Comparison of ENCODE assay signal across 9 cellular contexts in the genomic region with DNA sequence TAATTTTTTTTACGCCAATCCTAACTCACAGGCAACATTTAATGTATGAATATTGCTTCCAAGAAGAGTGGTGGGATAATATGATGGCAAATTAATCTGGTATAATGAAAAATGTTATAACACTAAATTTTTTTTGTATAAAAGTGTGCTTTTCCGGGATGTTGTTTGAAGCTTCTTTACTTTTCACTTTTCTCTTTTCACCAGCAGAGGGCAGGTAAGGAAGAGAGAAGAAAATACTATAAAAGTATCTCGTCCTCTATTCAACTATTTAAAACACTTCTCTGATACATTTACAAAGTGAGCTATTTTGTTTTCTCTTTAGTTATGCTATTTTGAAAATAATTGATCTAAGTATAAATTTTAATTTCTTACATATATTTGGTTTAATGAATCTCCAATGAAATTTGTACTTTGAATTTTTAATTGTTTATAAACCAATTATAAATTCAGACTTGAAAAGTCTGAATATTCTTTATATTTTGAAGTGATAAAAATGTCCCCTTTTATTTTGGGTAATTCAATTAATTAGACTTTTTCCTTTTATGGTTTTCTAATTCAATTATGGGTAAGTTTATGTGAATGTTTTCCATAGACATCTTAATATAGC. TPM values are rescaled to one million over a fixed set of nuclear protein-coding genes. Genes with fewer than 3 reads are reported as not detected.
DNase-seq lines count a peak whose midpoint lies in the region; ATAC-seq and TF ChIP-seq lines count a peak whose summit lies in the region.
"Had no signal": no experiment of that assay in that cellular context is flagged by ENCODE, and none has a peak within 500 bp of the region (broad histone marks: within the 10 kb centered on the region; RNA-seq: fewer than 3 reads in every experiment).

No MANE protein-coding gene starts in this region.

- H3K4me1 ChIP-seq in hepatocyte (ENCODE audit: insufficient read depth): no peaks in the 10 kb centered on the region

- H3K4me3 ChIP-seq in GM06990 (replicated peaks; ENCODE audit: low read depth, low read length) (no peak overlapping the region), hepatocyte (no peak overlapping the region)
- H3K4me3 ChIP-seq: skin epidermis had no signal

- no peaks in the 10 kb centered on the region for H3K9me3 ChIP-seq in hepatocyte (ENCODE audit: low read depth)

- H3K4me2 ChIP-seq in hepatocyte: no peak overlapping the region

- intact Hi-C loops in activated CD4-positive, alpha-beta T cell treated with anti-CD3 and anti-CD28 coated beads, Interleukin-2, amount 10 ng/mL, durations not matched to agents 24 days and 14 days (cut with micrococcal nuclease): loop anchor here (1.0 kb wide), 1 partner anchor 694 kb away; no protein-coding TSS in a partner anchor

- no peak overlapping the region for H2AFZ ChIP-seq in hepatocyte

- TF ChIP-seq CTCF in GM06990 (IDR thresholded peaks at IDR 0.05; ENCODE audit: insufficient read depth, low read length, poor library complexity, severe bottlenecking) (peak; percentile 51), hepatocyte (IDR thresholded peaks at IDR 0.05; ENCODE audit: poor library complexity) (peak; percentile 74)

- H3K9me3 Mint-ChIP-seq in stimulated activated memory B cell treated with anti-CD40 and anti-IgM and Interleukin-4, amounts not matched to agents 10 μg/mL and 1 μg/mL and 100 μg/mL, for 72 hours: no peaks in the 10 kb centered on the region
- H3K9me3 Mint-ChIP-seq in activated naive CD8-positive, alpha-beta T cell treated with anti-CD3 and anti-CD28 coated beads, Interleukin-2, amount 50 U/mL, for 24 hours: peaks cover 8% of the 10 kb centered on the region
- no peaks in the 10 kb centered on the region for H3K9me3 Mint-ChIP-seq in activated CD4-positive, alpha-beta T cell treated with anti-CD3 and anti-CD28 coated beads, Interleukin-2, amount 10 ng/mL, durations not matched to agents 24 days and 14 days

- H3K27me3 Mint-ChIP-seq in stimulated activated memory B cell treated with anti-CD40 and anti-IgM and Interleukin-4, amounts not matched to agents 10 μg/mL and 1 μg/mL and 100 μg/mL, for 72 hours: no peaks in the 10 kb centered on the region
- no peaks in the 10 kb centered on the region for H3K27me3 Mint-ChIP-seq in activated naive CD8-positive, alpha-beta T cell treated with anti-CD3 and anti-CD28 coated beads, Interleukin-2, amount 50 U/mL, for 24 hours
- H3K27me3 Mint-ChIP-seq in activated CD4-positive, alpha-beta T cell treated with anti-CD3 and anti-CD28 coated beads, Interleukin-2, amount 10 ng/mL, durations not matched to agents 24 days and 14 days: no peaks in the 10 kb centered on the region

- H4K20me1 ChIP-seq in hepatocyte (ENCODE audit: insufficient read depth, poor library complexity, severe bottlenecking): no peaks in the 10 kb centered on the region

- WGBS in hepatocyte (ENCODE audit: low lambda C conversion rate, missing lambda C conversion rate): 32% methylated on average over 3 of the region's 3 CpGs

- no peak overlapping the region for H3K4me3 Mint-ChIP-seq in stimulated activated memory B cell treated with anti-CD40 and anti-IgM and Interleukin-4, amounts not matched to agents 10 μg/mL and 1 μg/mL and 100 μg/mL, for 72 hours
- no peak overlapping the region for H3K4me3 Mint-ChIP-seq in activated naive CD8-positive, alpha-beta T cell treated with anti-CD3 and anti-CD28 coated beads, Interleukin-2, amount 50 U/mL, for 24 hours
- no peak overlapping the region for H3K4me3 Mint-ChIP-seq in activated CD4-positive, alpha-beta T cell treated with anti-CD3 and anti-CD28 coated beads, Interleukin-2, amount 10 ng/mL, durations not matched to agents 24 days and 14 days

- H3K9me2 ChIP-seq in hepatocyte (replicated peaks; ENCODE audit: insufficient read depth): no peaks in the 10 kb centered on the region

- no peaks in the 10 kb centered on the region for H3K36me3 Mint-ChIP-seq in stimulated activated memory B cell treated with anti-CD40 and anti-IgM and Interleukin-4, amounts not matched to agents 10 μg/mL and 1 μg/mL and 100 μg/mL, for 72 hours
- H3K36me3 Mint-ChIP-seq in activated naive CD8-positive, alpha-beta T cell treated with anti-CD3 and anti-CD28 coated beads, Interleukin-2, amount 50 U/mL, for 24 hours (ENCODE audit: low read depth): no peaks in the 10 kb centered on the region
- H3K36me3 Mint-ChIP-seq in activated CD4-positive, alpha-beta T cell treated with anti-CD3 and anti-CD28 coated beads, Interleukin-2, amount 10 ng/mL, durations not matched to agents 24 days and 14 days (ENCODE audit: low read depth): no peaks in the 10 kb centered on the region

- no peak overlapping the region for H3K27ac ChIP-seq in hepatocyte
- H3K27ac ChIP-seq: skin epidermis had no signal

- no peaks in the 10 kb centered on the region for H3K79me2 ChIP-seq in hepatocyte

- DNase-seq in GM06990 (ENCODE audit: extremely low read depth, insufficient read length) (no peak), HT1080 (ENCODE audit: low read depth) (peak; percentile 15), SKM-1 (lab: John Stamatoyannopoulos, UW; ENCODE audit: unreplicated experiment) (peak; percentile 27), hepatocyte (ENCODE audit: low spot score) (peak; percentile 52)
- no peak for DNase-seq in activated naive CD8-positive, alpha-beta T cell treated with anti-CD3 and anti-CD28 coated beads, Interleukin-2, amount 50 U/mL, for 24 hours
- DNase-seq in activated CD4-positive, alpha-beta T cell treated with anti-CD3 and anti-CD28 coated beads, Interleukin-2, amount 10 ng/mL, durations not matched to agents 24 days and 14 days: no peak

- no peak overlapping the region for H3K27ac Mint-ChIP-seq in stimulated activated memory B cell treated with anti-CD40 and anti-IgM and Interleukin-4, amounts not matched to agents 10 μg/mL and 1 μg/mL and 100 μg/mL, for 72 hours
- no peak overlapping the region for H3K27ac Mint-ChIP-seq in activated naive CD8-positive, alpha-beta T cell treated with anti-CD3 and anti-CD28 coated beads, Interleukin-2, amount 50 U/mL, for 24 hours
- H3K27ac Mint-ChIP-seq in activated CD4-positive, alpha-beta T cell treated with anti-CD3 and anti-CD28 coated beads, Interleukin-2, amount 10 ng/mL, durations not matched to agents 24 days and 14 days: no peak overlapping the region

- no peaks in the 10 kb centered on the region for H3K36me3 ChIP-seq in GM06990 (ENCODE audit: control insufficient read depth, insufficient read depth, low read length)
- no peaks in the 10 kb centered on the region for H3K36me3 ChIP-seq in hepatocyte (replicated peaks; ENCODE audit: insufficient read depth, low read depth)

- no peak for ATAC-seq in stimulated activated memory B cell treated with anti-CD40 and anti-IgM and Interleukin-4, amounts not matched to agents 10 μg/mL and 1 μg/mL and 100 μg/mL, for 72 hours
- ATAC-seq in GM19463 (IDR thresholded peaks at IDR 0.05; ENCODE audit: unreplicated experiment): no peak
- no peak for ATAC-seq in activated naive CD8-positive, alpha-beta T cell treated with anti-CD3 and anti-CD28 coated beads, Interleukin-2, amount 50 U/mL, for 24 hours

- H3K27me3 ChIP-seq in GM06990 (replicated peaks; ENCODE audit: control insufficient read depth, insufficient read depth, low read length) (no peaks in the 10 kb centered on the region), hepatocyte (no peaks in the 10 kb centered on the region)

- H3K4me1 Mint-ChIP-seq in stimulated activated memory B cell treated with anti-CD40 and anti-IgM and Interleukin-4, amounts not matched to agents 10 μg/mL and 1 μg/mL and 100 μg/mL, for 72 hours: no peaks in the 10 kb centered on the region
- no peaks in the 10 kb centered on the region for H3K4me1 Mint-ChIP-seq in activated naive CD8-positive, alpha-beta T cell treated with anti-CD3 and anti-CD28 coated beads, Interleukin-2, amount 50 U/mL, for 24 hours
- no peaks in the 10 kb centered on the region for H3K4me1 Mint-ChIP-seq in activated CD4-positive, alpha-beta T cell treated with anti-CD3 and anti-CD28 coated beads, Interleukin-2, amount 10 ng/mL, durations not matched to agents 24 days and 14 days

RNA-seq across cellular contexts. Expression of a gene that starts 20.7 kb away (rescaled TPM):
- total RNA-seq in HT1080 (2014; rRNA removed; shearing (Covaris generic)): not detected in 2 replicates
- polyA plus RNA-seq in HT1080 (2015; cell fraction: cytosol; rRNA removed): 0.05 TPM in 1 of 2 replicates, not detected in the other
- not detected in 2 replicates for polyA plus RNA-seq in HT1080 (2015; cell fraction: nucleus; rRNA removed)
- 72.9 and 87.0 TPM in 2 replicates for total RNA-seq in hepatocyte
- 28.4 and 29.8 TPM in 2 replicates for polyA plus RNA-seq in hepatocyte
- not detected in 2 replicates for total RNA-seq in activated CD4-positive, alpha-beta T cell treated with anti-CD3 and anti-CD28 coated beads, Interleukin-2, amount 10 ng/mL, durations not matched to agents 24 days and 14 days

RNA-seq across cellular contexts. Expression of a gene that starts 31.8 kb away (rescaled TPM):
- not detected in 2 replicates for total RNA-seq in HT1080 (2014; rRNA removed; shearing (Covaris generic))
- polyA plus RNA-seq in HT1080 (2015; cell fraction: cytosol; rRNA removed): not detected in 2 replicates
- polyA plus RNA-seq in HT1080 (2015; cell fraction: nucleus; rRNA removed): not detected in 2 replicates
- total RNA-seq in hepatocyte: not detected in 2 replicates
- 0.10 and 0.28 TPM in 2 replicates for polyA plus RNA-seq in hepatocyte
- not detected in 2 replicates for total RNA-seq in activated CD4-positive, alpha-beta T cell treated with anti-CD3 and anti-CD28 coated beads, Interleukin-2, amount 10 ng/mL, durations not matched to agents 24 days and 14 days

Comparison
In these comparisons a context has a peak if more than half of its experiments do, and no peak if none do; other contexts are left out.
1. DNase-seq: peak in HT1080 (single experiment), SKM-1 (single experiment) and hepatocyte (single experiment); none in GM06990 (single experiment), activated naive CD8-positive, alpha-beta T cell treated with anti-CD3 and anti-CD28 coated beads, Interleukin-2, amount 50 U/mL, for 24 hours (single experiment) and activated CD4-positive, alpha-beta T cell treated with anti-CD3 and anti-CD28 coated beads, Interleukin-2, amount 10 ng/mL, durations not matched to agents 24 days and 14 days (single experiment).
2. RNA of a gene that starts 20.7 kb away (total RNA-seq): 72.9 to 87.0 TPM in hepatocyte; not detected in HT1080 and not detected in activated CD4-positive, alpha-beta T cell treated with anti-CD3 and anti-CD28 coated beads, Interleukin-2, amount 10 ng/mL, durations not matched to agents 24 days and 14 days; every median in the first group is over 10 times any median in the second.